ENCODE assay signal across 8 cellular contexts in the genomic region with DNA sequence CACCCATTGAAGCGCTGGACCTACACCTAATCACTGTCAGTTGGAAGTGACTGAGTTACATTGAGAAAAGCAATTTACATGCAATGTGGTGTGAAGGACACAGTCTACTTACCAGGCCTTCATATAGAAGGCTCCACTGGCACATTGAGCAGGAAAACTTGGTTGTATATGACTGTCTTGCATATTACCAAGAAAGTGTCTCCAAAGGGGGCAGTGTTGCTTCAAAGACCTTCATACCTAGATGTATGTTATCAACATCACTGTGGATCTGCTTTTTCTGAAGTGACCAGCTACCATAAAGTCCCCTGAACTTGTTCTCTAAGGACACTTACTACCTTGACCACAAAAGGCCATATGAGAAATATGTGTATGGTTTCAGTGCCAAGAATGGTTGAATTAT.
DNase-seq lines count a peak whose midpoint lies in the region; ATAC-seq and TF ChIP-seq lines count a peak whose summit lies in the region.

No MANE protein-coding gene starts in this region.

- POLR2A ChIA-PET in activated CD8-positive, alpha-beta T cell treated with anti-CD3 and anti-CD28 coated beads for 36 hours (lab: Charles Lee) = interaction anchor here (0.6 to 1.9 kb wide), 5 partner anchors 10 to 64 kb away, joined by 3 to 11 read pairs (median 3); partner anchors contain the start of gene NELL2

- H3K4me3 Mint-ChIP-seq in activated CD8-positive, alpha-beta T cell treated with anti-CD3 and anti-CD28 coated beads for 36 hours = no peak overlapping the region
- H3K4me3 Mint-ChIP-seq in neural crest cell = no peak overlapping the region

- no peaks in the 10 kb centered on the region for H3K27me3 Mint-ChIP-seq in activated CD8-positive, alpha-beta T cell treated with anti-CD3 and anti-CD28 coated beads for 36 hours
- no peaks in the 10 kb centered on the region for H3K27me3 Mint-ChIP-seq in neural crest cell (ENCODE audit: low read depth)

- peaks cover 61% of the 10 kb centered on the region for H3K4me1 Mint-ChIP-seq in activated CD8-positive, alpha-beta T cell treated with anti-CD3 and anti-CD28 coated beads for 36 hours (ENCODE audit: low read depth)
- peaks cover 7% of the 10 kb centered on the region for H3K4me1 Mint-ChIP-seq in neural crest cell

- DNase-seq in SIG-M5 treated with dmso at 0.1 percent for 504 hours (lab: John Stamatoyannopoulos, UW; ENCODE audit: unreplicated experiment) = peak; percentile 16
- no peak for DNase-seq in SIG-M5 (lab: John Stamatoyannopoulos, UW)
- peak; percentile 71 for DNase-seq in activated CD8-positive, alpha-beta T cell treated with anti-CD3 and anti-CD28 coated beads for 36 hours
- no peak for DNase-seq in neural crest cell (ENCODE audit: low read depth, low spot score)
- DNase-seq in T1000 (lab: John Stamatoyannopoulos, UW) = no peak
- DNase-seq in HPDE6-E6E7 (ENCODE audit: extremely low spot score) = no peak

- intact Hi-C loops in activated CD8-positive, alpha-beta T cell treated with anti-CD3 and anti-CD28 coated beads for 36 hours (cut with micrococcal nuclease) = loop anchor here (2.0 kb wide), 1 partner anchor 63 kb away; no protein-coding TSS in a partner anchor

- peak overlapping the region; percentile 62 for H3K27ac Mint-ChIP-seq in activated CD8-positive, alpha-beta T cell treated with anti-CD3 and anti-CD28 coated beads for 36 hours
- no peak overlapping the region for H3K27ac Mint-ChIP-seq in neural crest cell (ENCODE audit: unreplicated experiment)

- CTCF ChIA-PET in activated CD8-positive, alpha-beta T cell treated with anti-CD3 and anti-CD28 coated beads for 36 hours (lab: Charles Lee) = interaction anchor here (0.6 to 7.9 kb wide), 37 partner anchors 9 to 797 kb away, joined by 3 to 172 read pairs (median 5); partner anchors contain the start of gene NELL2

- TF ChIP-seq CTCF in activated CD8-positive, alpha-beta T cell treated with anti-CD3 and anti-CD28 coated beads for 36 hours (IDR thresholded peaks at IDR 0.05) = peak; percentile 67
- TF ChIP-seq CTCF in neural crest cell (conservative IDR thresholded peaks at IDR 0.05) = peak; percentile 21

- peak; percentile 64 for ATAC-seq in HG02642 (IDR thresholded peaks at IDR 0.05; ENCODE audit: poor library complexity, unreplicated experiment)
- ATAC-seq in activated CD8-positive, alpha-beta T cell treated with anti-CD3 and anti-CD28 coated beads for 36 hours = peak; percentile 80
- ATAC-seq in GM21737 (IDR thresholded peaks at IDR 0.05; ENCODE audit: unreplicated experiment) = no peak

- no peaks in the 10 kb centered on the region for H3K9me3 Mint-ChIP-seq in activated CD8-positive, alpha-beta T cell treated with anti-CD3 and anti-CD28 coated beads for 36 hours
- no peaks in the 10 kb centered on the region for H3K9me3 Mint-ChIP-seq in neural crest cell

- peaks cover 25% of the 10 kb centered on the region for H3K36me3 Mint-ChIP-seq in activated CD8-positive, alpha-beta T cell treated with anti-CD3 and anti-CD28 coated beads for 36 hours (ENCODE audit: low read depth)
- H3K36me3 Mint-ChIP-seq in neural crest cell (ENCODE audit: low read depth) = peaks cover 3% of the 10 kb centered on the region

Comparison
In these comparisons a context has a peak if more than half of its experiments do, and no peak if none do; other contexts are left out.
1. DNase-seq: peak in SIG-M5 treated with dmso at 0.1 percent for 504 hours (single experiment) and activated CD8-positive, alpha-beta T cell treated with anti-CD3 and anti-CD28 coated beads for 36 hours (single experiment); none in SIG-M5 (single experiment), neural crest cell (single experiment), T1000 (single experiment) and HPDE6-E6E7 (single experiment).